Comparison of ENCODE assay signal across 9 cellular contexts in genomic region chr2:64311948-64312621, GRCh38.
A peak's percentile ranks its signal among the peaks of the same experiment; 100 is the strongest.
DNase-seq lines count a peak whose midpoint lies in the region; ATAC-seq, FAIRE-seq and TF ChIP-seq lines count a peak whose summit lies in the region.
"Had no signal": no experiment of that assay in that cellular context is flagged by ENCODE, and none has a peak within 500 bp of the region (broad histone marks: within the 10 kb centered on the region; RNA-seq: fewer than 3 reads in every experiment).

No MANE protein-coding gene starts in this region.

- H3K4me2 ChIP-seq in PC-3 (ENCODE audit: low read length): peak overlapping the region; percentile 72

- H3K36me3 ChIP-seq in PC-3 (ENCODE audit: low read depth, low read length): no peaks in the 10 kb centered on the region
- H3K36me3 ChIP-seq in esophagus (ENCODE audit: control insufficient read depth in 2 of 2, insufficient read depth in 2 of 2, low read length in 1 of 2): no peaks in the 10 kb centered on the region
- no peaks in the 10 kb centered on the region for H3K36me3 ChIP-seq in muscle layer of colon (ENCODE audit: insufficient read depth, low read length)

- H3K4me1 Mint-ChIP-seq in activated CD4-positive, alpha-beta memory T cell treated with anti-CD3 and anti-CD28 coated beads for 36 hours (ENCODE audit: low read depth): no peaks in the 10 kb centered on the region
- H3K4me1 Mint-ChIP-seq: stimulated activated effector memory CD8-positive, alpha-beta T cell treated with anti-CD3 and anti-CD28 coated beads, Interleukin-12 subunit alpha, Interleukin-12 subunit beta, amount 100 ng/mL, for 72 hours had no signal

- CTCF ChIA-PET in PC-3 (lab: Charles Lee): interaction anchor here (0.5 to 1.7 kb wide), 11 partner anchors 15 to 734 kb away, joined by 3 to 19 read pairs (median 4); no protein-coding TSS in a partner anchor
- CTCF ChIA-PET in activated CD4-positive, alpha-beta memory T cell treated with anti-CD3 and anti-CD28 coated beads for 36 hours (lab: Charles Lee): interaction anchor here (0.6 to 5.0 kb wide), 6 partner anchors 18 to 262 kb away, joined by 3 to 38 read pairs (median 4); no protein-coding TSS in a partner anchor

- no peak overlapping the region for H3K4me3 ChIP-seq in HL-60 (replicated peaks; ENCODE audit: insufficient read depth, low read length)
- H3K4me3 ChIP-seq in PC-3 (ENCODE audit: low read length): peak overlapping the region; percentile 24; the same call in 1 of the 2 replicates
- peak overlapping the region in 1 of 2 donors; percentile 26 for H3K4me3 ChIP-seq in esophagus (ENCODE audit: low read depth in 1 of 2, low read length in 2 of 2)
- H3K4me3 ChIP-seq in muscle layer of colon (ENCODE audit: low read depth in 1 of 2, low read length in 2 of 2): no peak overlapping the region

- no peaks in the 10 kb centered on the region for H3K9me3 ChIP-seq in PC-3 (ENCODE audit: low read length)
- no peaks in the 10 kb centered on the region for H3K9me3 ChIP-seq in esophagus (ENCODE audit: control insufficient read depth in 2 of 2, insufficient read depth in 1 of 2, low read depth in 1 of 2, low read length in 1 of 2)
- H3K9me3 ChIP-seq in muscle layer of colon (ENCODE audit: low read length): no peaks in the 10 kb centered on the region

- H2AFZ ChIP-seq in PC-3 (ENCODE audit: low read length): peak overlapping the region; percentile 81

- 24 to 28% methylated on average over 13 of the region's 13 CpGs for whole genome bisulfite sequencing in esophagus, 2 donors

- H3K4me3 Mint-ChIP-seq in activated CD4-positive, alpha-beta memory T cell treated with anti-CD3 and anti-CD28 coated beads for 36 hours: no peak overlapping the region
- H3K4me3 Mint-ChIP-seq: stimulated activated effector memory CD8-positive, alpha-beta T cell treated with anti-CD3 and anti-CD28 coated beads, Interleukin-12 subunit alpha, Interleukin-12 subunit beta, amount 100 ng/mL, for 72 hours had no signal

- no peak for FAIRE-seq in GM12892 (lab: Jason Lieb, UNC)

- H3K27me3 Mint-ChIP-seq in activated CD4-positive, alpha-beta memory T cell treated with anti-CD3 and anti-CD28 coated beads for 36 hours: no peaks in the 10 kb centered on the region

- no peaks in the 10 kb centered on the region for H3F3A ChIP-seq in PC-3 (ENCODE audit: low read length, unreplicated experiment)

- peak; percentile 16 for TF ChIP-seq CTCF in HL-60 (IDR thresholded peaks at IDR 0.05; ENCODE audit: insufficient read depth, low read length)
- TF ChIP-seq CTCF in PC-3 (conservative IDR thresholded peaks at IDR 0.05; ENCODE audit: low read depth, low read length): peak; percentile 74

- no TSS peak for BruUV-seq in PC-3 (replicated peaks; lab: Mats Ljungman, UMichigan)

- H3K36me3 Mint-ChIP-seq in activated CD4-positive, alpha-beta memory T cell treated with anti-CD3 and anti-CD28 coated beads for 36 hours: no peaks in the 10 kb centered on the region
- H3K36me3 Mint-ChIP-seq: stimulated activated effector memory CD8-positive, alpha-beta T cell treated with anti-CD3 and anti-CD28 coated beads, Interleukin-12 subunit alpha, Interleukin-12 subunit beta, amount 100 ng/mL, for 72 hours had no signal

- H3K79me2 ChIP-seq in PC-3 (ENCODE audit: low read length): no peaks in the 10 kb centered on the region

- TF ChIP-seq POLR2A in GM12892 (IDR thresholded peaks at IDR 0.05; ENCODE audit: low read depth, low read length): no peak

- H3K27me3 ChIP-seq in HL-60 (ENCODE audit: insufficient read depth, poor library complexity, severe bottlenecking) (no peaks in the 10 kb centered on the region), PC-3 (ENCODE audit: low read length) (no peaks in the 10 kb centered on the region), esophagus (ENCODE audit: control insufficient read depth in 1 of 2, insufficient read depth in 2 of 2, low read length in 2 of 2) (no peaks in the 10 kb centered on the region), muscle layer of colon (ENCODE audit: control insufficient read depth in 1 of 2, insufficient read depth in 2 of 2, low read length in 2 of 2) (no peaks in the 10 kb centered on the region)

- intact Hi-C loops in PC-3 (cut with micrococcal nuclease): loop anchor here (1.0 to 2.0 kb wide), 3 partner anchors 109 to 263 kb away; partner anchors contain the start of gene PELI1
- intact Hi-C loops in activated CD4-positive, alpha-beta memory T cell treated with anti-CD3 and anti-CD28 coated beads for 36 hours (cut with micrococcal nuclease): no loop called here

- H3K9ac ChIP-seq in PC-3 (ENCODE audit: low read length) (no peak overlapping the region), muscle layer of colon (ENCODE audit: low read length) (no peak overlapping the region)

- DNase-seq in HL-60 (ENCODE audit: low read depth in 1 of 2, low spot score in 1 of 2) (peak; percentile 18 to 64), PC-3 (peak; percentile 88), GM12892 (ENCODE audit: insufficient read length) (no peak)
- no peak for DNase-seq in activated CD4-positive, alpha-beta memory T cell treated with anti-CD3 and anti-CD28 coated beads for 36 hours

- H3K4me1 ChIP-seq in PC-3 (ENCODE audit: insufficient read depth, low read length) (peaks cover 10% of the 10 kb centered on the region), esophagus (ENCODE audit: control insufficient read depth in 2 of 2, insufficient read depth in 2 of 2, low read length in 1 of 2) (peaks cover 0 to 3% of the 10 kb centered on the region in 2 donors), muscle layer of colon (ENCODE audit: insufficient read depth, low read length) (peaks cover 15% of the 10 kb centered on the region)

- H3K9me3 Mint-ChIP-seq in activated CD4-positive, alpha-beta memory T cell treated with anti-CD3 and anti-CD28 coated beads for 36 hours: no peaks in the 10 kb centered on the region
- H3K9me3 Mint-ChIP-seq: stimulated activated effector memory CD8-positive, alpha-beta T cell treated with anti-CD3 and anti-CD28 coated beads, Interleukin-12 subunit alpha, Interleukin-12 subunit beta, amount 100 ng/mL, for 72 hours had no signal

- POLR2A ChIA-PET in PC-3 (lab: Charles Lee; ENCODE audit: unreplicated experiment): interaction anchor here (0.6 kb wide), 1 partner anchor 233 kb away, joined by 3 read pairs; no protein-coding TSS in a partner anchor
- POLR2A ChIA-PET in activated CD4-positive, alpha-beta memory T cell treated with anti-CD3 and anti-CD28 coated beads for 36 hours (lab: Charles Lee): interaction anchor here (0.5 to 0.6 kb wide), 2 partner anchors 16 to 69 kb away, joined by 3 to 4 read pairs; no protein-coding TSS in a partner anchor

- no peak overlapping the region for H3K27ac ChIP-seq in HL-60 (replicated peaks)
- no peak overlapping the region for H3K27ac ChIP-seq in PC-3 (ENCODE audit: low read length)
- peak overlapping the region; percentile 89 to 96 for H3K27ac ChIP-seq in esophagus (ENCODE audit: low read depth in 2 of 2, low read length in 1 of 2)
- H3K27ac ChIP-seq in muscle layer of colon (ENCODE audit: low read depth, low read length): peak overlapping the region; percentile 27

- no peak overlapping the region for H3K27ac Mint-ChIP-seq in activated CD4-positive, alpha-beta memory T cell treated with anti-CD3 and anti-CD28 coated beads for 36 hours
- H3K27ac Mint-ChIP-seq: stimulated activated effector memory CD8-positive, alpha-beta T cell treated with anti-CD3 and anti-CD28 coated beads, Interleukin-12 subunit alpha, Interleukin-12 subunit beta, amount 100 ng/mL, for 72 hours had no signal

- H3K9me2 ChIP-seq in PC-3 (replicated peaks; ENCODE audit: low read length): no peaks in the 10 kb centered on the region

- ATAC-seq in PC-3 (peak; percentile 99), GM18909 (IDR thresholded peaks at IDR 0.05; ENCODE audit: poor library complexity, unreplicated experiment) (no peak), GM21390 (IDR thresholded peaks at IDR 0.05; ENCODE audit: unreplicated experiment) (no peak)
- ATAC-seq: stimulated activated effector memory CD8-positive, alpha-beta T cell treated with anti-CD3 and anti-CD28 coated beads, Interleukin-12 subunit alpha, Interleukin-12 subunit beta, amount 100 ng/mL, for 72 hours had no signal

- no peaks in the 10 kb centered on the region for H4K20me1 ChIP-seq in PC-3 (ENCODE audit: low read length)

Comparison
In these comparisons a context has a peak if more than half of its experiments do, and no peak if none do; other contexts are left out.
1. DNase-seq: peak in HL-60 (2 of 2) and PC-3 (single experiment); none in activated CD4-positive, alpha-beta memory T cell treated with anti-CD3 and anti-CD28 coated beads for 36 hours (single experiment) and GM12892 (single experiment).
2. H3K27ac ChIP-seq: peak in esophagus (2 of 2) and muscle layer of colon (single experiment); none in HL-60 (single experiment) and PC-3 (single experiment).